Comparison of ENCODE assay signal across 1 cellular context in the genomic region with DNA sequence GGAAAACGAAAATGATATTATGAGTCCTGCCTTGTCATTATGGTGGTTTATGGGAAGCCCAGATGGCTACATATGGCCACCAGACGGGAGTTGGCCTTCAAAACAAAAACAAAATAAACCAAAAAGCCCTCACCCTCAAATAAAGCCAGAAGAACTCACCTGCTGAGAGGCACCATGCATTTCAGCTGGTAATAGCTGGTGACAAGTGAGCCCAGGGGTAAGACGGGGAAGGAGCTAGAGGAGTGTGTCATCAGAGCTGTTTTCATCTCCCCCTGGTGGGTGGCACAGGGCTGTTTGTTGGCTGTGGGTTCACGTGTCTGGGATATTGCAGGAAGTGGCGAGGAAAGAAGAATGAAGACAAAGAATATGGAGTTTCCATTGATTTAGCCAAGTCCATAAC.
TF ChIP-seq lines count a peak whose summit lies in the region.

No MANE protein-coding gene starts in this region.

TF ChIP-seq in H1, 55 proteins besides CTCF, POLR2A, EP300 and RAD21 (continued from another document):
- no peak for TF ChIP-seq MAFK (IDR thresholded peaks at IDR 0.05; ENCODE audit: low read depth, low read length)
- TF ChIP-seq, protein P1, sequence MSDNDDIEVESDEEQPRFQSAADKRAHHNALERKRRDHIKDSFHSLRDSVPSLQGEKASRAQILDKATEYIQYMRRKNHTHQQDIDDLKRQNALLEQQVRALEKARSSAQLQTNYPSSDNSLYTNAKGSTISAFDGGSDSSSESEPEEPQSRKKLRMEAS (IDR thresholded peaks at IDR 0.05), result no peak
